Comparison of ENCODE assay signal across 8 cellular contexts in the genomic region with DNA sequence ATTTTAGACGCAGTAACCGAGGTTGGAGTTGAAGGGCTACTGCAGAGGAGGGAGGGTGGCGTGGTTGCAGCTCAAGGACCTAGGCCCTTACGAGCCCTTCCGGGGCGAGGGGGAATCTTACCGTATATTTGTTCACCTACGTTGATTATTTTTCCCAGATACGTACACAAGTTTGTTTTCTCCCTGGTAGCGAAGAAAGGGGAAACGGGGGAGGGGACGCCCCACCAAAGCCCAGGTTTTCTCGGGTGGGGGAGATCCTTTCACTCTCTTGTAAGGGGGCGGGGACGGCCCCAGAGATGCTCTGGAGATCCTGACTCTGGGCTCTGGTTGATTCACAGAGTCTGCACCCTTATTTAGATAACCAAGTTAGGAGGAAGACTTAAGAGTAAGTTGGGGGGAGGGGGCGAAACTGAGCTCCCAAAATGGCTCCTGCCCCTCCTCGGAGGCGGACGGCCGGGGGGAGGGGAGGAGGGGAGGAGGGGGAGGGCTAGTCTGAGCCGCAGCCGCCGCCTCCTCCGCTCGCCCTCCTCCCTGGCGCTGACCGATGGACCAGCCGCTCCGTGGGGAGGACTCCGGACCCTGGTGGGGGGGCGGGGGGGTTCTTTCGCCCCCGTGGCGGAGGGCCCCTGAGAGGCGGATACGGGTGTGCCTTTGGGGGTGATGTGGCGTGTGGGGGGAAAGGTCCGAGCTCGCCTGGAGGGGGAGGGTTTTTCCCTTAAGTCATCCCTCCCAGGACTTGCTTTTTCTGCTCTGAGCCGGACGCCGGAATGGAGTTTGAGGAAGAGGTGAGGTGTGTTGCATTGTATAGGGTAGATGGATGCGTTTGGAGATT. TPM values are rescaled to one million over a fixed set of nuclear protein-coding genes. Genes with fewer than 3 reads are reported as not detected.
DNase-seq lines count a peak whose midpoint lies in the region; ATAC-seq and TF ChIP-seq lines count a peak whose summit lies in the region.

No MANE protein-coding gene starts in this region.

- no peaks in the 10 kb centered on the region for H3K9me3 Mint-ChIP-seq in activated CD8-positive, alpha-beta T cell treated with anti-CD3 and anti-CD28 coated beads for 36 hours

- H3K36me3 ChIP-seq in GM23248 (ENCODE audit: low read depth) = peaks cover 32% of the 10 kb centered on the region
- peaks cover 18% of the 10 kb centered on the region for H3K36me3 ChIP-seq in ectodermal cell (ENCODE audit: control insufficient read depth, insufficient read depth, low read length)

- DNase-seq in AG04450 (ENCODE audit: low read depth, low spot score) (peak; percentile 86), GM23248 (peak; percentile 94), NCI-H748 (lab: John Stamatoyannopoulos, UW; ENCODE audit: unreplicated experiment) (peak; percentile 89), lung microvascular endothelial cell (ENCODE audit: low read depth in 2 of 2) (peak; percentile 70 to 87)
- DNase-seq in activated CD8-positive, alpha-beta T cell treated with anti-CD3 and anti-CD28 coated beads for 36 hours = peak; percentile 94
- DNase-seq in stimulated activated CD4-positive, alpha-beta T cell treated with anti-CD3 and anti-CD28 coated beads, TNF-alpha, amount 100 ng/mL, for 24 hours (ENCODE audit: low read depth in 3 of 3) = peak; percentile 71 to 84 (median 84)

- no peak overlapping the region for H2AFZ ChIP-seq in GM23248

- peaks cover 68% of the 10 kb centered on the region for H3K36me3 Mint-ChIP-seq in activated CD8-positive, alpha-beta T cell treated with anti-CD3 and anti-CD28 coated beads for 36 hours (ENCODE audit: low read depth)

- H3K9me2 ChIP-seq in GM23248 (ENCODE audit: insufficient read depth) = no peaks in the 10 kb centered on the region

- in situ Hi-C loops in GM23248 (cut with MboI) = no loop called here

- H3K4me2 ChIP-seq in GM23248 (ENCODE audit: unreplicated experiment) = peak overlapping the region; percentile 96

- CTCF ChIA-PET in AG04450 (lab: Charles Lee) = interaction anchor here (0.7 to 3.7 kb wide), 9 partner anchors 14 to 132 kb away, joined by 3 to 29 read pairs (median 17); partner anchors contain the start of genes HLA-DMA and TAP2
- CTCF ChIA-PET in activated CD8-positive, alpha-beta T cell treated with anti-CD3 and anti-CD28 coated beads for 36 hours (lab: Charles Lee) = interaction anchor here (1.0 to 17.0 kb wide), 9 partner anchors 15 to 132 kb away, joined by 4 to 246 read pairs (median 19); partner anchors contain the start of genes HLA-DMA, PSMB9, TAP1 and TAP2

- H3K27me3 Mint-ChIP-seq in activated CD8-positive, alpha-beta T cell treated with anti-CD3 and anti-CD28 coated beads for 36 hours = no peaks in the 10 kb centered on the region

- peak overlapping the region; percentile 99 for H3K27ac Mint-ChIP-seq in activated CD8-positive, alpha-beta T cell treated with anti-CD3 and anti-CD28 coated beads for 36 hours

- H3K4me3 ChIP-seq in AG04450 (ENCODE audit: low read depth, low read length) = peak overlapping the region; percentile 85
- peak overlapping the region; percentile 87 for H3K4me3 ChIP-seq in GM23248
- peak overlapping the region; percentile 72 for H3K4me3 ChIP-seq in ectodermal cell (ENCODE audit: insufficient read depth, low read depth, low read length)

- H3K4me1 Mint-ChIP-seq in activated CD8-positive, alpha-beta T cell treated with anti-CD3 and anti-CD28 coated beads for 36 hours (ENCODE audit: low read depth) = peaks cover 20% of the 10 kb centered on the region

- TF ChIP-seq CTCF in AG04450 (IDR thresholded peaks at IDR 0.05; ENCODE audit: low read depth, low read length) = no peak
- TF ChIP-seq CTCF in activated CD8-positive, alpha-beta T cell treated with anti-CD3 and anti-CD28 coated beads for 36 hours (IDR thresholded peaks at IDR 0.05) = peak; percentile 3

- H3K4me1 ChIP-seq in GM23248 (ENCODE audit: insufficient read depth) (peaks cover 21% of the 10 kb centered on the region), ectodermal cell (ENCODE audit: control insufficient read depth, insufficient read depth, low read length) (peaks cover 13% of the 10 kb centered on the region)

- POLR2A ChIA-PET in AG04450 (lab: Yijun Ruan, JAX) = interaction anchor here (0.6 to 8.3 kb wide), 21 partner anchors 11 to 1164 kb away, joined by 3 to 199 read pairs (median 12); partner anchors contain the start of genes B3GALT4, HLA-DMA, HLA-DMB and HSD17B8
- POLR2A ChIA-PET in activated CD8-positive, alpha-beta T cell treated with anti-CD3 and anti-CD28 coated beads for 36 hours (lab: Charles Lee) = interaction anchor here (0.7 to 30.4 kb wide), 19 partner anchors 7 to 301 kb away, joined by 3 to 852 read pairs (median 17); partner anchors contain the start of genes BRD2, HLA-DMA, HLA-DMB and HSD17B8

- peaks cover 62% of the 10 kb centered on the region for H3K79me2 ChIP-seq in GM23248 (ENCODE audit: insufficient read depth)

- peak overlapping the region; percentile 95 for H3K4me3 Mint-ChIP-seq in activated CD8-positive, alpha-beta T cell treated with anti-CD3 and anti-CD28 coated beads for 36 hours

- H3K9me3 ChIP-seq in AG04450 (ENCODE audit: control insufficient read depth, insufficient read depth, low read length) (peaks cover 5% of the 10 kb centered on the region; the same call in 1 of the 2 replicates), GM23248 (ENCODE audit: low read depth) (no peaks in the 10 kb centered on the region), ectodermal cell (ENCODE audit: control insufficient read depth, low read length) (no peaks in the 10 kb centered on the region)

- H4K20me1 ChIP-seq in GM23248 (ENCODE audit: insufficient read depth) = peaks cover 29% of the 10 kb centered on the region

- WGBS in GM23248 (ENCODE audit: low coverage in 1 of 2, low lambda C conversion rate in 2 of 2, missing lambda C conversion rate in 2 of 2), 2 experiments = 2 to 3% methylated on average over 21 to 43 of the region's 43 CpGs
- 0 to 1% methylated on average over 42 to 43 of the region's 43 CpGs for WGBS in ectodermal cell, 2 experiments

- H3K27ac ChIP-seq in AG04450 (ENCODE audit: low read depth, low read length) (peak overlapping the region; percentile 100), GM23248 (peak overlapping the region; percentile 100), ectodermal cell (ENCODE audit: insufficient read depth, low read depth, low read length, poor library complexity, severe bottlenecking) (peak overlapping the region; percentile 99)

- peak overlapping the region; percentile 99 for H3K9ac ChIP-seq in GM23248

- H3K27me3 ChIP-seq in AG04450 (ENCODE audit: control insufficient read depth, insufficient read depth, low read length) (no peaks in the 10 kb centered on the region), GM23248 (replicated peaks; ENCODE audit: insufficient read depth) (no peaks in the 10 kb centered on the region), ectodermal cell (ENCODE audit: control insufficient read depth, insufficient read depth, low read length, poor library complexity, severe bottlenecking) (no peaks in the 10 kb centered on the region)

- intact Hi-C loops in activated CD8-positive, alpha-beta T cell treated with anti-CD3 and anti-CD28 coated beads for 36 hours (cut with micrococcal nuclease) = loop anchor here (2.0 kb wide), 1 partner anchor 126 kb away; the partner anchor contains the start of gene PSMB8

- ATAC-seq in activated CD8-positive, alpha-beta T cell treated with anti-CD3 and anti-CD28 coated beads for 36 hours = peak; percentile 35
- ATAC-seq in GM18498 (IDR thresholded peaks at IDR 0.05; ENCODE audit: unreplicated experiment) = no peak

- peaks cover 46% of the 10 kb centered on the region for H3F3A ChIP-seq in GM23248 (ENCODE audit: insufficient read depth)

RNA-seq across cellular contexts. Expression of gene BRD2, which starts 2.2 kb away (rescaled TPM):
- polyA plus RNA-seq in AG04450 (2011; rRNA removed) = 110 and 138 TPM in 2 replicates
- polyA minus RNA-seq in AG04450 (2011; rRNA and poly(A)+ RNA removed) = 102 and 104 TPM in 2 replicates
- total RNA-seq in GM23248 (2014; rRNA removed; shearing (Covaris generic)) = 85.4 and 95.7 TPM in 2 replicates
- 99.9 and 105 TPM in 2 replicates for polyA plus RNA-seq in GM23248 (2016; fragmentation: Nextera tagmentation; extraction: Ambion mirVana)
- total RNA-seq in activated CD8-positive, alpha-beta T cell treated with anti-CD3 and anti-CD28 coated beads for 36 hours = 100 to 1,000 TPM; 219 to 235 TPM
- polyA plus RNA-seq in ectodermal cell (2013, experiment 1 of 4) = 228 TPM
- polyA plus RNA-seq in ectodermal cell (2013, experiment 2 of 4) = 232 TPM
- polyA plus RNA-seq in ectodermal cell (2013, experiment 3 of 4) = 182 TPM
- 196 TPM for polyA plus RNA-seq in ectodermal cell (2013, experiment 4 of 4)
- 34.0 and 49.8 TPM in 2 replicates for total RNA-seq in lung microvascular endothelial cell

RNA-seq across cellular contexts. Expression of gene HLA-DMA, which starts 17.7 kb away (rescaled TPM):
- polyA plus RNA-seq in AG04450 (2011; rRNA removed) (7.1 and 8.2 TPM in 2 replicates), GM23248 (2016; fragmentation: Nextera tagmentation; extraction: Ambion mirVana) (5.6 and 6.2 TPM in 2 replicates)
- polyA minus RNA-seq in AG04450 (2011; rRNA and poly(A)+ RNA removed) = 4.5 TPM in 2 replicates
- 1.1 and 6.3 TPM in 2 replicates for total RNA-seq in GM23248 (2014; rRNA removed; shearing (Covaris generic))
- total RNA-seq in activated CD8-positive, alpha-beta T cell treated with anti-CD3 and anti-CD28 coated beads for 36 hours = 10 to 100 TPM; 16.2 TPM
- polyA plus RNA-seq in ectodermal cell (2013, experiment 1 of 4) = 13.5 TPM
- polyA plus RNA-seq in ectodermal cell (2013, experiment 2 of 4) = 11.5 TPM
- 9.0 TPM for polyA plus RNA-seq in ectodermal cell (2013, experiment 3 of 4)
- polyA plus RNA-seq in ectodermal cell (2013, experiment 4 of 4) = 8.0 TPM
- total RNA-seq in lung microvascular endothelial cell = 0.20 and 0.44 TPM in 2 replicates

RNA-seq across cellular contexts. Expression of gene HLA-DMB, which starts 29.8 kb away (rescaled TPM):
- polyA plus RNA-seq in AG04450 (2011; rRNA removed) (0.07 and 0.12 TPM in 2 replicates), GM23248 (2016; fragmentation: Nextera tagmentation; extraction: Ambion mirVana) (0.46 TPM in 1 of 2 replicates, not detected in the other)
- not detected in 2 replicates for polyA minus RNA-seq in AG04450 (2011; rRNA and poly(A)+ RNA removed)
- not detected in 2 replicates for total RNA-seq in GM23248 (2014; rRNA removed; shearing (Covaris generic))
- total RNA-seq in activated CD8-positive, alpha-beta T cell treated with anti-CD3 and anti-CD28 coated beads for 36 hours = 1 to 10 TPM; 3.5 to 3.6 TPM
- polyA plus RNA-seq in ectodermal cell (2013, experiment 1 of 4) = 1.9 TPM
- 3.1 TPM for polyA plus RNA-seq in ectodermal cell (2013, experiment 2 of 4)
- polyA plus RNA-seq in ectodermal cell (2013, experiment 3 of 4) = 1.6 TPM
- polyA plus RNA-seq in ectodermal cell (2013, experiment 4 of 4) = 2.0 TPM
- total RNA-seq in lung microvascular endothelial cell = under 0.01 TPM in 1 of 2 replicates, not detected in the other

RNA-seq across cellular contexts. Expression of gene HLA-DOA, which starts 38.8 kb away (rescaled TPM):
- 0.02 TPM in 1 of 2 replicates, not detected in the other for polyA plus RNA-seq in AG04450 (2011; rRNA removed)
- not detected in 2 replicates for polyA minus RNA-seq in AG04450 (2011; rRNA and poly(A)+ RNA removed)
- total RNA-seq in GM23248 (2014; rRNA removed; shearing (Covaris generic)) = not detected in 2 replicates
- 0.18 TPM in 1 of 2 replicates, not detected in the other for polyA plus RNA-seq in GM23248 (2016; fragmentation: Nextera tagmentation; extraction: Ambion mirVana)
- total RNA-seq in activated CD8-positive, alpha-beta T cell treated with anti-CD3 and anti-CD28 coated beads for 36 hours = 1 to 10 TPM; 6.4 to 8.1 TPM
- polyA plus RNA-seq in ectodermal cell (2013, experiment 1 of 4) = 14.9 TPM
- 19.6 TPM for polyA plus RNA-seq in ectodermal cell (2013, experiment 2 of 4)
- polyA plus RNA-seq in ectodermal cell (2013, experiment 3 of 4) = 12.4 TPM
- polyA plus RNA-seq in ectodermal cell (2013, experiment 4 of 4) = 14.4 TPM
- total RNA-seq in lung microvascular endothelial cell = not detected in 2 replicates
